In genomic region chr6:39724787-39725631, GRCh38 we compare ENCODE assay signal across 8 cellular contexts. TPM values are rescaled to one million over a fixed set of nuclear protein-coding genes. Genes with fewer than 3 reads are reported as not detected.
DNase-seq lines count a peak whose midpoint lies in the region; ATAC-seq, FAIRE-seq and TF ChIP-seq lines count a peak whose summit lies in the region.

KIF6 (minus strand) TSS chr6:39725408; CDS start chr6:39725310, 98 bp downstream.

- no peak for FAIRE-seq in D721Med (lab: Jason Lieb, UNC)

- H3K23ac ChIP-seq in neuronal stem cell (ENCODE audit: low read depth, low read length, poor library complexity), result no peak within 1 kb of the TSS

- POLR2A ChIA-PET in RWPE1 (lab: Yijun Ruan, JAX; ENCODE audit: low non-redundant PET), result no interaction called here

- no peak within 1 kb of the TSS for H4K91ac ChIP-seq in neuronal stem cell (ENCODE audit: low read depth, low read length, poor library complexity)

- H3K4me3 ChIP-seq in gastroesophageal sphincter, result peak within 1 kb of the TSS; percentile 90 to 93
- H3K4me3 ChIP-seq in neuronal stem cell (ENCODE audit: low read length in 2 of 2), result peak within 1 kb of the TSS; percentile 72 to 82
- H3K4me3 ChIP-seq in stomach smooth muscle (ENCODE audit: low read length in 2 of 2), result peak within 1 kb of the TSS; percentile 77 to 86

- peak within 1 kb of the TSS; percentile 75 for H3K18ac ChIP-seq in neuronal stem cell (ENCODE audit: low read length)

- H3K14ac ChIP-seq in neuronal stem cell (ENCODE audit: low read length), result no peak within 1 kb of the TSS

- H2AK5ac ChIP-seq in neuronal stem cell (ENCODE audit: low read depth, low read length), result no peak within 1 kb of the TSS

- WGBS in gastroesophageal sphincter (ENCODE audit: low coverage in 1 of 2), 2 donors, result 13 to 31% methylated on average over 6 to 10 of the region's 58 CpGs
- WGBS in neuronal stem cell (ENCODE audit: extremely low coverage in 2 of 2, insufficient read length in 2 of 2, insufficient replicate concordance in 1 of 2), 2 donors, result no CpG with 5 or more reads among the region's 58 CpGs

- peak within 1 kb of the TSS; percentile 100 for H2AFZ ChIP-seq in neuronal stem cell (ENCODE audit: low read length)

- H3K27me3 ChIP-seq in gastroesophageal sphincter (no peaks in the 10 kb centered on the region), neuronal stem cell (ENCODE audit: control insufficient read depth in 3 of 3, insufficient read depth in 3 of 3, low read depth in 1 of 3, low read length in 3 of 3) (peaks cover 0 to 6% (median 0%) of the 10 kb centered on the region in 3 experiments), stomach smooth muscle (ENCODE audit: control insufficient read depth in 1 of 2, insufficient read depth in 2 of 2, low read length in 2 of 2) (no peaks in the 10 kb centered on the region)

- H3K4me1 ChIP-seq in gastroesophageal sphincter (peaks cover 0 to 11% (median 2%) of the 10 kb centered on the region in 3 donors), neuronal stem cell (ENCODE audit: control insufficient read depth in 2 of 2, insufficient read depth in 1 of 2, low read depth in 1 of 2, low read length in 2 of 2) (peaks cover 0 to 2% of the 10 kb centered on the region in 2 donors), stomach smooth muscle (ENCODE audit: control insufficient read depth, insufficient read depth, low read length) (peaks cover 7% of the 10 kb centered on the region)

- TF ChIP-seq RAD21 in Ishikawa (IDR thresholded peaks at IDR 0.05; ENCODE audit: low read depth), result no peak

- H3K4me3 Mint-ChIP-seq in activated naive CD4-positive, alpha-beta T cell treated with anti-CD3 and anti-CD28 coated beads, Interleukin-2, amount 10 ng/mL, durations not matched to agents 7 days and 5 days, result peak within 1 kb of the TSS; percentile 94

- H3K27me3 Mint-ChIP-seq in activated naive CD4-positive, alpha-beta T cell treated with anti-CD3 and anti-CD28 coated beads, Interleukin-2, amount 10 ng/mL, durations not matched to agents 7 days and 5 days, result peaks cover 9% of the 10 kb centered on the region

- no peak within 1 kb of the TSS for H2BK12ac ChIP-seq in neuronal stem cell (ENCODE audit: low read length)

- H3K36me3 ChIP-seq in gastroesophageal sphincter, result no peaks in the 10 kb centered on the region
- no peaks in the 10 kb centered on the region for H3K36me3 ChIP-seq in neuronal stem cell (replicated peaks in 1 of 2; ENCODE audit: control insufficient read depth in 2 of 2, insufficient read depth in 2 of 2, low read length in 2 of 2)
- H3K36me3 ChIP-seq in stomach smooth muscle (ENCODE audit: control insufficient read depth in 2 of 2, insufficient read depth in 2 of 2, low read length in 2 of 2), result no peaks in the 10 kb centered on the region

- no peaks in the 10 kb centered on the region for H3K79me1 ChIP-seq in neuronal stem cell (ENCODE audit: low read depth, low read length)

- H3K4me1 Mint-ChIP-seq in activated naive CD4-positive, alpha-beta T cell treated with anti-CD3 and anti-CD28 coated beads, Interleukin-2, amount 10 ng/mL, durations not matched to agents 7 days and 5 days, result peaks cover 10% of the 10 kb centered on the region

- no peak for TF ChIP-seq CTCF in D721Med (IDR thresholded peaks at IDR 0.05; ENCODE audit: insufficient read depth, missing control alignments)
- no peak for TF ChIP-seq CTCF in RWPE1 (conservative IDR thresholded peaks at IDR 0.05; ENCODE audit: low read depth)
- TF ChIP-seq CTCF in gastroesophageal sphincter (IDR thresholded peaks at IDR 0.05), result peak in 1 of 4 experiments; percentile 28

- no peak for TF ChIP-seq EP300 in Ishikawa (IDR thresholded peaks at IDR 0.05; ENCODE audit: borderline replicate concordance)
- TF ChIP-seq EP300 in gastroesophageal sphincter (IDR thresholded peaks at IDR 0.05), result no peak

- H3K36me3 Mint-ChIP-seq in activated naive CD4-positive, alpha-beta T cell treated with anti-CD3 and anti-CD28 coated beads, Interleukin-2, amount 10 ng/mL, durations not matched to agents 7 days and 5 days, result no peaks in the 10 kb centered on the region

- no peak within 1 kb of the TSS for H2BK120ac ChIP-seq in neuronal stem cell (ENCODE audit: low read depth, low read length)

- peak; percentile 78 for DNase-seq in D721Med (ENCODE audit: insufficient read length, low spot score)
- peak; percentile 96 for DNase-seq in RWPE1 (ENCODE audit: low spot score)
- DNase-seq in activated naive CD4-positive, alpha-beta T cell treated with anti-CD3 and anti-CD28 coated beads, Interleukin-2, amount 10 ng/mL, durations not matched to agents 7 days and 5 days, result peak; percentile 89
- peak; percentile 93 for DNase-seq in neuronal stem cell (ENCODE audit: low spot score)

- H3K27ac Mint-ChIP-seq in activated naive CD4-positive, alpha-beta T cell treated with anti-CD3 and anti-CD28 coated beads, Interleukin-2, amount 10 ng/mL, durations not matched to agents 7 days and 5 days, result peak within 1 kb of the TSS; percentile 33

- H3K9ac ChIP-seq in neuronal stem cell (ENCODE audit: low read depth, low read length, poor library complexity) (peak within 1 kb of the TSS; percentile 26), stomach smooth muscle (ENCODE audit: low read length in 2 of 2) (peak within 1 kb of the TSS in 1 of 2 donors; percentile 61)

- H3K9me3 ChIP-seq in gastroesophageal sphincter (no peaks in the 10 kb centered on the region), neuronal stem cell (replicated peaks in 1 of 2; ENCODE audit: control insufficient read depth in 2 of 2, insufficient read depth in 1 of 2, low read depth in 1 of 2, low read length in 2 of 2) (no peaks in the 10 kb centered on the region), stomach smooth muscle (ENCODE audit: control insufficient read depth in 2 of 2, low read length in 2 of 2) (no peaks in the 10 kb centered on the region)

- no peak within 1 kb of the TSS for H2BK15ac ChIP-seq in neuronal stem cell (ENCODE audit: low read length)

- H4K8ac ChIP-seq in neuronal stem cell (ENCODE audit: low read depth, low read length), result no peak within 1 kb of the TSS

- ATAC-seq in GM21529 (IDR thresholded peaks at IDR 0.05; ENCODE audit: unreplicated experiment) (peak; percentile 100), gastroesophageal sphincter (peak; percentile 98)

- no peak within 1 kb of the TSS for H3K4ac ChIP-seq in neuronal stem cell (ENCODE audit: low read length)

- H3K27ac ChIP-seq in RWPE1 (no peak within 1 kb of the TSS), gastroesophageal sphincter (peak within 1 kb of the TSS; percentile 34 to 84 (median 80)), neuronal stem cell (replicated peaks; ENCODE audit: low read length) (peak within 1 kb of the TSS; percentile 0), stomach smooth muscle (ENCODE audit: low read length) (no peak within 1 kb of the TSS)

- H3K4me2 ChIP-seq in neuronal stem cell (ENCODE audit: insufficient read depth, low read length, poor library complexity, severe bottlenecking), result peak within 1 kb of the TSS; percentile 61

- CTCF ChIA-PET in RWPE1 (lab: Yijun Ruan, JAX), result no interaction called here
- CTCF ChIA-PET in activated naive CD4-positive, alpha-beta T cell treated with anti-CD3 and anti-CD28 coated beads, Interleukin-2, amount 10 ng/mL, durations not matched to agents 7 days and 5 days (lab: Charles Lee), result no interaction called here

- H3K9me3 Mint-ChIP-seq in activated naive CD4-positive, alpha-beta T cell treated with anti-CD3 and anti-CD28 coated beads, Interleukin-2, amount 10 ng/mL, durations not matched to agents 7 days and 5 days, result no peaks in the 10 kb centered on the region

- TF ChIP-seq POLR2A in gastroesophageal sphincter (IDR thresholded peaks at IDR 0.05), result no peak

- no peak within 1 kb of the TSS for H2BK5ac ChIP-seq in neuronal stem cell (ENCODE audit: low read length)

TF ChIP-seq in Ishikawa, 13 proteins besides CTCF, POLR2A, EP300 and RAD21 (continues in another document):
- TF ChIP-seq TAF1 (IDR thresholded peaks at IDR 0.05; ENCODE audit: low read depth) (no peak), TCF12 (IDR thresholded peaks at IDR 0.05; ENCODE audit: low read depth) (no peak), TEAD4 (IDR thresholded peaks at IDR 0.05) (no peak), FOXM1 (IDR thresholded peaks at IDR 0.05; ENCODE audit: borderline replicate concordance, low read depth) (no peak), YY1 (IDR thresholded peaks at IDR 0.05; ENCODE audit: low read depth) (no peak), CEBPB (IDR thresholded peaks at IDR 0.05) (no peak), ZBTB7A (IDR thresholded peaks at IDR 0.05; ENCODE audit: low read depth) (peak; percentile 56; the same call in 1 of the 2 replicates), REST (IDR thresholded peaks at IDR 0.05; ENCODE audit: low read depth) (no peak), EGR1 (IDR thresholded peaks at IDR 0.05) (peak; percentile 38; the same call in 1 of the 2 replicates), CREB1 (IDR thresholded peaks at IDR 0.05; ENCODE audit: low read depth) (no peak), MAX (IDR thresholded peaks at IDR 0.05) (peak; percentile 80), NFIC (IDR thresholded peaks at IDR 0.05) (no peak)

RNA-seq across cellular contexts. Expression of gene KIF6, which starts in this region (rescaled TPM):
- total RNA-seq in gastroesophageal sphincter, result 1 to 10 TPM in 2 of 4 donors, under 1 TPM in 2; 0.47 to 2.3 (median 0.97) TPM
- polyA plus RNA-seq in neuronal stem cell (2013, experiment 1 of 2), result 0.70 TPM
- polyA plus RNA-seq in neuronal stem cell (2013, experiment 2 of 2), result 0.78 TPM

Comparison
In these comparisons a context has a peak if more than half of its experiments do, and no peak if none do; other contexts are left out.
1. H3K27ac ChIP-seq: peak in gastroesophageal sphincter (4 of 4) and neuronal stem cell (single experiment); none in RWPE1 (single experiment) and stomach smooth muscle (single experiment).
2. Peak in every context shown above with its lines, with median percentiles within 50 percentile points of each other: DNase-seq and H3K4me3 ChIP-seq.